1 cellular context compared by ENCODE assay signal in the genomic region with DNA sequence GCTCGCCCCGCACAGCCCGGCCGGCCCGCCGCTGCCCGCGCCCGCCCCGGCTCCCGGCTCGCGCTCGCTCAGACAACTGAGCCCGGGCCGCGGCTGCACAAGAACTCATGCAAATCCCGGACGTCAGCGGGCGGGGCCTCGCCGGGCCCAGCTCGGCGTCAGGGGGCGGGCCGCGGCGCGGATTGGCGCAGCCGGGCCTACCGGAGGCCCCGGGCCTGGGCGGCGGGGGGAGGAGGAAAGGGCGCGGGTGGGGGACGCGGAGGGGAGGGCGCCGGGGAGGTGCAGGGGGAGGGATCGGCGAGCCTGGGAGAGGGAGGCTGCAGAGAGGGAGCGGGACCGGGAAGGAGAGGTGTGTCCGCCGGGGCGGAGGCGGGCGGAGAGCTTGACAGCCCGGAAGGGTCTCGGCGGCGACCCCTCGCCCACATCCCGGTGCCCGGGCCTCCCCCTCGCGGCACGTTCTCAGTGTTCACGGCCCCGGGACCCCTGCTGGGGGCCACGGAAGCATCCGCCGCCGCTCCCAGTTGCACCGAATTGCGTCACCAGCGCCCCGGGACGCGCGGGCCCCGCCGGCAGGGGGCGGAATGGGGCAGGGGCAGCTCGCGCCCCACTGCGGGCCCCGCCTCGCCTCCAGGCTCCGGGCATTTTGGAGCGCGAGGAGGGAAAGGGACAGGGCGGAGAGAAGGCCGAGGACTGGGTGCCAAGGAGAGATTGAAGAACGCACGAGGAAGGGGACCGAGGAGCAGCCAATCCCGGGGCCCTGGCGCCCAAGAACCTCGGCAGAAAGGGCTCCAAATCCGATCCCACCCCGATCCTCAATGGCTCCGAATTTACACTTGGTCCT.
TF ChIP-seq lines count a peak whose summit lies in the region.

A gene (minus strand): TSS at position 78 of the 841 bp plus-strand sequence. CDS start 189 bp downstream, outside the sequence.

TF ChIP-seq in HepG2, 621 proteins besides CTCF, POLR2A, EP300 and RAD21 (continued from another document and continues in another):
- TF ChIP-seq, protein P1, sequence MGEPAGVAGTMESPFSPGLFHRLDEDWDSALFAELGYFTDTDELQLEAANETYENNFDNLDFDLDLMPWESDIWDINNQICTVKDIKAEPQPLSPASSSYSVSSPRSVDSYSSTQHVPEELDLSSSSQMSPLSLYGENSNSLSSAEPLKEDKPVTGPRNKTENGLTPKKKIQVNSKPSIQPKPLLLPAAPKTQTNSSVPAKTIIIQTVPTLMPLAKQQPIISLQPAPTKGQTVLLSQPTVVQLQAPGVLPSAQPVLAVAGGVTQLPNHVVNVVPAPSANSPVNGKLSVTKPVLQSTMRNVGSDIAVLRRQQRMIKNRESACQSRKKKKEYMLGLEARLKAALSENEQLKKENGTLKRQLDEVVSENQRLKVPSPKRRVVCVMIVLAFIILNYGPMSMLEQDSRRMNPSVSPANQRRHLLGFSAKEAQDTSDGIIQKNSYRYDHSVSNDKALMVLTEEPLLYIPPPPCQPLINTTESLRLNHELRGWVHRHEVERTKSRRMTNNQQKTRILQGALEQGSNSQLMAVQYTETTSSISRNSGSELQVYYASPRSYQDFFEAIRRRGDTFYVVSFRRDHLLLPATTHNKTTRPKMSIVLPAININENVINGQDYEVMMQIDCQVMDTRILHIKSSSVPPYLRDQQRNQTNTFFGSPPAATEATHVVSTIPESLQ (CRISPR knock-in tag; conservative IDR thresholded peaks at IDR 0.05), result no peak
- TF ChIP-seq NCOA2 (CRISPR knock-in tag; IDR thresholded peaks at IDR 0.05), result peak; percentile 6; the same call in 1 of the 2 replicates
- no peak for TF ChIP-seq SNAI1 (CRISPR knock-in tag; IDR thresholded peaks at IDR 0.05; ENCODE audit: borderline replicate concordance)
- TF ChIP-seq, protein P2, sequence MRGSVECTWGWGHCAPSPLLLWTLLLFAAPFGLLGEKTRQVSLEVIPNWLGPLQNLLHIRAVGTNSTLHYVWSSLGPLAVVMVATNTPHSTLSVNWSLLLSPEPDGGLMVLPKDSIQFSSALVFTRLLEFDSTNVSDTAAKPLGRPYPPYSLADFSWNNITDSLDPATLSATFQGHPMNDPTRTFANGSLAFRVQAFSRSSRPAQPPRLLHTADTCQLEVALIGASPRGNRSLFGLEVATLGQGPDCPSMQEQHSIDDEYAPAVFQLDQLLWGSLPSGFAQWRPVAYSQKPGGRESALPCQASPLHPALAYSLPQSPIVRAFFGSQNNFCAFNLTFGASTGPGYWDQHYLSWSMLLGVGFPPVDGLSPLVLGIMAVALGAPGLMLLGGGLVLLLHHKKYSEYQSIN (CRISPR knock-in tag; IDR thresholded peaks at IDR 0.05; ENCODE audit: borderline replicate concordance), result no peak
- no peak for TF ChIP-seq TCF7L2 (IDR thresholded peaks at IDR 0.05; ENCODE audit: low read depth, low read length)
- peak; percentile 76 for TF ChIP-seq ZNF546 (CRISPR knock-in tag; conservative IDR thresholded peaks at IDR 0.05)
- peak; percentile 76; the same call in 1 of the 2 replicates for TF ChIP-seq ZNF367 (CRISPR knock-in tag; IDR thresholded peaks at IDR 0.05; ENCODE audit: borderline replicate concordance)
- TF ChIP-seq, protein P3, sequence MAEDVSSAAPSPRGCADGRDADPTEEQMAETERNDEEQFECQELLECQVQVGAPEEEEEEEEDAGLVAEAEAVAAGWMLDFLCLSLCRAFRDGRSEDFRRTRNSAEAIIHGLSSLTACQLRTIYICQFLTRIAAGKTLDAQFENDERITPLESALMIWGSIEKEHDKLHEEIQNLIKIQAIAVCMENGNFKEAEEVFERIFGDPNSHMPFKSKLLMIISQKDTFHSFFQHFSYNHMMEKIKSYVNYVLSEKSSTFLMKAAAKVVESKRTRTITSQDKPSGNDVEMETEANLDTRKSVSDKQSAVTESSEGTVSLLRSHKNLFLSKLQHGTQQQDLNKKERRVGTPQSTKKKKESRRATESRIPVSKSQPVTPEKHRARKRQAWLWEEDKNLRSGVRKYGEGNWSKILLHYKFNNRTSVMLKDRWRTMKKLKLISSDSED (CRISPR knock-in tag; IDR thresholded peaks at IDR 0.05), result 0 out of 2 replicates have a peak, but pooled peaks have one; percentile 50
- no peak for TF ChIP-seq ZNF605 (CRISPR knock-in tag; IDR thresholded peaks at IDR 0.05)
- TF ChIP-seq, protein P4, sequence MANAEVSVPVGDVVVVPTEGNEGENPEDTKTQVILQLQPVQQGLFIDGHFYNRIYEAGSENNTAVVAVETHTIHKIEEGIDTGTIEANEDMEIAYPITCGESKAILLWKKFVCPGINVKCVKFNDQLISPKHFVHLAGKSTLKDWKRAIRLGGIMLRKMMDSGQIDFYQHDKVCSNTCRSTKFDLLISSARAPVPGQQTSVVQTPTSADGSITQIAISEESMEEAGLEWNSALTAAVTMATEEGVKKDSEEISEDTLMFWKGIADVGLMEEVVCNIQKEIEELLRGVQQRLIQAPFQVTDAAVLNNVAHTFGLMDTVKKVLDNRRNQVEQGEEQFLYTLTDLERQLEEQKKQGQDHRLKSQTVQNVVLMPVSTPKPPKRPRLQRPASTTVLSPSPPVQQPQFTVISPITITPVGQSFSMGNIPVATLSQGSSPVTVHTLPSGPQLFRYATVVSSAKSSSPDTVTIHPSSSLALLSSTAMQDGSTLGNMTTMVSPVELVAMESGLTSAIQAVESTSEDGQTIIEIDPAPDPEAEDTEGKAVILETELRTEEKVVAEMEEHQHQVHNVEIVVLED (CRISPR knock-in tag; IDR thresholded peaks at IDR 0.05; ENCODE audit: borderline replicate concordance), result peak; percentile 73; the same call in 1 of the 2 replicates
- TF ChIP-seq REL (CRISPR knock-in tag; conservative IDR thresholded peaks at IDR 0.05), result no peak
- no peak for TF ChIP-seq REXO4 (CRISPR knock-in tag; IDR thresholded peaks at IDR 0.05; ENCODE audit: borderline replicate concordance)
- no peak for TF ChIP-seq TOE1 (CRISPR knock-in tag; IDR thresholded peaks at IDR 0.05)
- TF ChIP-seq, protein P5, sequence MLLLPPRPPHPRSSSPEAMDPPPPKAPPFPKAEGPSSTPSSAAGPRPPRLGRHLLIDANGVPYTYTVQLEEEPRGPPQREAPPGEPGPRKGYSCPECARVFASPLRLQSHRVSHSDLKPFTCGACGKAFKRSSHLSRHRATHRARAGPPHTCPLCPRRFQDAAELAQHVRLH (CRISPR knock-in tag; IDR thresholded peaks at IDR 0.05; ENCODE audit: borderline replicate concordance, low read depth), result peak; percentile 85; the same call in 1 of the 2 replicates
- TF ChIP-seq DR1 (CRISPR knock-in tag; IDR thresholded peaks at IDR 0.05), result peak; percentile 76; the same call in 1 of the 2 replicates
- TF ChIP-seq, protein P6, sequence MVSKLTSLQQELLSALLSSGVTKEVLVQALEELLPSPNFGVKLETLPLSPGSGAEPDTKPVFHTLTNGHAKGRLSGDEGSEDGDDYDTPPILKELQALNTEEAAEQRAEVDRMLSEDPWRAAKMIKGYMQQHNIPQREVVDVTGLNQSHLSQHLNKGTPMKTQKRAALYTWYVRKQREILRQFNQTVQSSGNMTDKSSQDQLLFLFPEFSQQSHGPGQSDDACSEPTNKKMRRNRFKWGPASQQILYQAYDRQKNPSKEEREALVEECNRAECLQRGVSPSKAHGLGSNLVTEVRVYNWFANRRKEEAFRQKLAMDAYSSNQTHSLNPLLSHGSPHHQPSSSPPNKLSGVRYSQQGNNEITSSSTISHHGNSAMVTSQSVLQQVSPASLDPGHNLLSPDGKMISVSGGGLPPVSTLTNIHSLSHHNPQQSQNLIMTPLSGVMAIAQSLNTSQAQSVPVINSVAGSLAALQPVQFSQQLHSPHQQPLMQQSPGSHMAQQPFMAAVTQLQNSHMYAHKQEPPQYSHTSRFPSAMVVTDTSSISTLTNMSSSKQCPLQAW (CRISPR knock-in tag; IDR thresholded peaks at IDR 0.05), result peak; percentile 70; the same call in 1 of the 2 replicates
- no peak for TF ChIP-seq KLF9 (CRISPR knock-in tag; IDR thresholded peaks at IDR 0.05; ENCODE audit: low read depth)
- TF ChIP-seq ZBTB1 (CRISPR knock-in tag; IDR thresholded peaks at IDR 0.05; ENCODE audit: borderline replicate concordance), result no peak
- TF ChIP-seq, protein P7, sequence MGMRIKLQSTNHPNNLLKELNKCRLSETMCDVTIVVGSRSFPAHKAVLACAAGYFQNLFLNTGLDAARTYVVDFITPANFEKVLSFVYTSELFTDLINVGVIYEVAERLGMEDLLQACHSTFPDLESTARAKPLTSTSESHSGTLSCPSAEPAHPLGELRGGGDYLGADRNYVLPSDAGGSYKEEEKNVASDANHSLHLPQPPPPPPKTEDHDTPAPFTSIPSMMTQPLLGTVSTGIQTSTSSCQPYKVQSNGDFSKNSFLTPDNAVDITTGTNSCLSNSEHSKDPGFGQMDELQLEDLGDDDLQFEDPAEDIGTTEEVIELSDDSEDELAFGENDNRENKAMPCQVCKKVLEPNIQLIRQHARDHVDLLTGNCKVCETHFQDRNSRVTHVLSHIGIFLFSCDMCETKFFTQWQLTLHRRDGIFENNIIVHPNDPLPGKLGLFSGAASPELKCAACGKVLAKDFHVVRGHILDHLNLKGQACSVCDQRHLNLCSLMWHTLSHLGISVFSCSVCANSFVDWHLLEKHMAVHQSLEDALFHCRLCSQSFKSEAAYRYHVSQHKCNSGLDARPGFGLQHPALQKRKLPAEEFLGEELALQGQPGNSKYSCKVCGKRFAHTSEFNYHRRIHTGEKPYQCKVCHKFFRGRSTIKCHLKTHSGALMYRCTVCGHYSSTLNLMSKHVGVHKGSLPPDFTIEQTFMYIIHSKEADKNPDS (CRISPR knock-in tag; IDR thresholded peaks at IDR 0.05), result no peak; the same call in 1 of the 2 replicates
- TF ChIP-seq NR2C2 (CRISPR knock-in tag; IDR thresholded peaks at IDR 0.05; ENCODE audit: borderline replicate concordance), result peak; percentile 69
- TF ChIP-seq ZNF33B (CRISPR knock-in tag; IDR thresholded peaks at IDR 0.05), result no peak; the same call in 1 of the 2 replicates
- TF ChIP-seq ZMAT3 (CRISPR knock-in tag; conservative IDR thresholded peaks at IDR 0.05), result peak; percentile 70; the same call in 1 of the 2 replicates
- peak; percentile 82 for TF ChIP-seq TAF1 (CRISPR knock-in tag; IDR thresholded peaks at IDR 0.05)
- TF ChIP-seq SRSF1 (optimal IDR thresholded peaks at IDR 0.05; ENCODE audit: low read depth, low read length), result peak; percentile 57
- no peak for TF ChIP-seq ZSCAN22 (CRISPR knock-in tag; IDR thresholded peaks at IDR 0.05)
- no peak for TF ChIP-seq IKZF1 (IDR thresholded peaks at IDR 0.05)
- TF ChIP-seq NR2F2 (IDR thresholded peaks at IDR 0.05; ENCODE audit: borderline replicate concordance, low read depth), result no peak; the same call in 1 of the 2 replicates
- peak; percentile 78; the same call in 1 of the 2 replicates for TF ChIP-seq ZNF703 (CRISPR knock-in tag; IDR thresholded peaks at IDR 0.05; ENCODE audit: borderline replicate concordance)
- TF ChIP-seq SMARCC2 (IDR thresholded peaks at IDR 0.05), result no peak
- TF ChIP-seq BORCS8-MEF2B (CRISPR knock-in tag; IDR thresholded peaks at IDR 0.05), result peak; percentile 79; the same call in 1 of the 2 replicates
- no peak; the same call in 1 of the 2 replicates for TF ChIP-seq CHCHD3 (CRISPR knock-in tag; IDR thresholded peaks at IDR 0.05)
- peak; percentile 84; the same call in 1 of the 2 replicates for TF ChIP-seq ZNF572 (CRISPR knock-in tag; IDR thresholded peaks at IDR 0.05)
- TF ChIP-seq GABPA (IDR thresholded peaks at IDR 0.05; ENCODE audit: low read depth, low read length), result no peak
- no peak for TF ChIP-seq GABPA (CRISPR knock-in tag; IDR thresholded peaks at IDR 0.05; ENCODE audit: low read depth)
- TF ChIP-seq, protein P8, sequence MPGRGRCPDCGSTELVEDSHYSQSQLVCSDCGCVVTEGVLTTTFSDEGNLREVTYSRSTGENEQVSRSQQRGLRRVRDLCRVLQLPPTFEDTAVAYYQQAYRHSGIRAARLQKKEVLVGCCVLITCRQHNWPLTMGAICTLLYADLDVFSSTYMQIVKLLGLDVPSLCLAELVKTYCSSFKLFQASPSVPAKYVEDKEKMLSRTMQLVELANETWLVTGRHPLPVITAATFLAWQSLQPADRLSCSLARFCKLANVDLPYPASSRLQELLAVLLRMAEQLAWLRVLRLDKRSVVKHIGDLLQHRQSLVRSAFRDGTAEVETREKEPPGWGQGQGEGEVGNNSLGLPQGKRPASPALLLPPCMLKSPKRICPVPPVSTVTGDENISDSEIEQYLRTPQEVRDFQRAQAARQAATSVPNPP (CRISPR knock-in tag; IDR thresholded peaks at IDR 0.05), result 0 out of 2 replicates have a peak, but pooled peaks have one; percentile 49
- TF ChIP-seq CENPX (CRISPR knock-in tag; IDR thresholded peaks at IDR 0.05), result no peak
- no peak for TF ChIP-seq PAX8 (CRISPR knock-in tag; IDR thresholded peaks at IDR 0.05; ENCODE audit: borderline replicate concordance)
- TF ChIP-seq KMT2B (CRISPR knock-in tag; IDR thresholded peaks at IDR 0.05), result no peak; the same call in 1 of the 2 replicates
- TF ChIP-seq ZNF225 (CRISPR knock-in tag; IDR thresholded peaks at IDR 0.05), result peak; percentile 73; the same call in 1 of the 2 replicates
- TF ChIP-seq ZNF607 (CRISPR knock-in tag; IDR thresholded peaks at IDR 0.05; ENCODE audit: borderline replicate concordance), result peak; percentile 74; the same call in 1 of the 2 replicates
- no peak for TF ChIP-seq ZNF720 (CRISPR knock-in tag; IDR thresholded peaks at IDR 0.05)
- 0 out of 2 replicates have a peak, but pooled peaks have one; percentile 53 for TF ChIP-seq ZNF136 (CRISPR knock-in tag; IDR thresholded peaks at IDR 0.05; ENCODE audit: low read depth)
- peak; percentile 71 for TF ChIP-seq ERF (CRISPR knock-in tag; IDR thresholded peaks at IDR 0.05)
- TF ChIP-seq SP140L (CRISPR knock-in tag; IDR thresholded peaks at IDR 0.05; ENCODE audit: borderline replicate concordance), result no peak
- no peak for TF ChIP-seq ZBTB20 (CRISPR knock-in tag; IDR thresholded peaks at IDR 0.05; ENCODE audit: borderline replicate concordance, low read depth)
- peak; percentile 66; the same call in 1 of the 2 replicates for TF ChIP-seq SPEN (CRISPR knock-in tag; IDR thresholded peaks at IDR 0.05; ENCODE audit: low read depth)
- TF ChIP-seq, protein P9, sequence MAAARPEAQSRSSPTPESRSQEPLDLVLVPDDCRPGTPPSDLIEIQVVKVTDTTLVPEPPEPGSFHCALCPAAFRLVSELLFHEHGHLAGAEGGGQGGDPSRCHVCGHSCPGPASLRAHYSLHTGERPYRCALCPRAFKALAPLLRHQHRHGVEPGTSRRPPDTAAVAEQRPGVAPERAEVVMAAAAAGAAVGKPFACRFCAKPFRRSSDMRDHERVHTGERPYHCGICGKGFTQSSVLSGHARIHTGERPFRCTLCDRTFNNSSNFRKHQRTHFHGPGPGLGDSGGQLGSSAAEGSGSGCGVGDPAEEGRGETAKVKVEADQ (CRISPR knock-in tag; IDR thresholded peaks at IDR 0.05; ENCODE audit: borderline replicate concordance), result no peak
- TF ChIP-seq KMT2A (CRISPR knock-in tag; IDR thresholded peaks at IDR 0.05), result no peak
- TF ChIP-seq GABPB1 (CRISPR knock-in tag; IDR thresholded peaks at IDR 0.05), result peak; percentile 84
- TF ChIP-seq NFYC (CRISPR knock-in tag; IDR thresholded peaks at IDR 0.05), result peak; percentile 5; the same call in 1 of the 2 replicates
- TF ChIP-seq, protein P10, sequence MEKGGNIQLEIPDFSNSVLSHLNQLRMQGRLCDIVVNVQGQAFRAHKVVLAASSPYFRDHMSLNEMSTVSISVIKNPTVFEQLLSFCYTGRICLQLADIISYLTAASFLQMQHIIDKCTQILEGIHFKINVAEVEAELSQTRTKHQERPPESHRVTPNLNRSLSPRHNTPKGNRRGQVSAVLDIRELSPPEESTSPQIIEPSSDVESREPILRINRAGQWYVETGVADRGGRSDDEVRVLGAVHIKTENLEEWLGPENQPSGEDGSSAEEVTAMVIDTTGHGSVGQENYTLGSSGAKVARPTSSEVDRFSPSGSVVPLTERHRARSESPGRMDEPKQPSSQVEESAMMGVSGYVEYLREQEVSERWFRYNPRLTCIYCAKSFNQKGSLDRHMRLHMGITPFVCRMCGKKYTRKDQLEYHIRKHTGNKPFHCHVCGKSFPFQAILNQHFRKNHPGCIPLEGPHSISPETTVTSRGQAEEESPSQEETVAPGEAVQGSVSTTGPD (CRISPR knock-in tag; IDR thresholded peaks at IDR 0.05), result no peak
- peak; percentile 84; the same call in 1 of the 2 replicates for TF ChIP-seq GFI1 (CRISPR knock-in tag; IDR thresholded peaks at IDR 0.05; ENCODE audit: borderline replicate concordance)
- TF ChIP-seq HNF4A (CRISPR knock-in tag; IDR thresholded peaks at IDR 0.05), result no peak
